8 cellular contexts compared by ENCODE assay signal in the genomic region with DNA sequence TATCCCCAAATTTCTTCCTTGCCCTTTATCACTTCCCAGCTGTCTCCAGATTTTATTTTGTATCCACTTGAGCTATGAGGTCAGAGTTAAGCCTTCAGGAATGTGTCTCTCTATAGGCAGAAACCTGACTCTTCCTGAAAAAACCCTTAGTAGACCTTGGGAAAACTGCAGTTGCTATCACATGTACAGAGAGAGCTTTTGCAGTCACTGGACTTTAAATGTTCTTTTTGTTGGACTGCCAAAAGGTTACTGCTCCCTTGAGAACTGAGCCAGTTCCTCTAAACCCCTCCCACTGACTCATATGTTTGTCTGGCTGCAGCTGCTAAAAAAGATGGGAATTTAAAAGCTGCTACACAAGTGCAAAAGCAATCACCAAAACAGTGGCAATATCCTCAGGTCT.
DNase-seq lines count a peak whose midpoint lies in the region; ATAC-seq lines count a peak whose summit lies in the region.

No MANE protein-coding gene starts in this region.

- H3K4me3 Mint-ChIP-seq in T-helper 2 cell treated with Interferon-gamma antibody and Interleukin-4, amounts not matched to agents 5 μg/mL and 100 μg/mL, for 36 hours = no peak overlapping the region

- H3K27me3 Mint-ChIP-seq in T-helper 2 cell treated with Interferon-gamma antibody and Interleukin-4, amounts not matched to agents 5 μg/mL and 100 μg/mL, for 36 hours (ENCODE audit: low read depth) = peaks cover 15% of the 10 kb centered on the region

- H3K4me1 Mint-ChIP-seq in T-helper 2 cell treated with Interferon-gamma antibody and Interleukin-4, amounts not matched to agents 5 μg/mL and 100 μg/mL, for 36 hours (ENCODE audit: low read depth) = peaks cover 3% of the 10 kb centered on the region

- no peak for ATAC-seq in HG03469 (IDR thresholded peaks at IDR 0.05; ENCODE audit: unreplicated experiment)

- no peak overlapping the region for H3K27ac Mint-ChIP-seq in T-helper 2 cell treated with Interferon-gamma antibody and Interleukin-4, amounts not matched to agents 5 μg/mL and 100 μg/mL, for 36 hours

- no peaks in the 10 kb centered on the region for H3K36me3 Mint-ChIP-seq in T-helper 2 cell treated with Interferon-gamma antibody and Interleukin-4, amounts not matched to agents 5 μg/mL and 100 μg/mL, for 36 hours (ENCODE audit: low read depth)

- H3K9me3 Mint-ChIP-seq in T-helper 2 cell treated with Interferon-gamma antibody and Interleukin-4, amounts not matched to agents 5 μg/mL and 100 μg/mL, for 36 hours = no peaks in the 10 kb centered on the region

- DNase-seq in NCI-H1105 treated with DMSO at 0.1 percent for 48 hours (lab: John Stamatoyannopoulos, UW) (peak; percentile 26), NCI-H1105 (lab: John Stamatoyannopoulos, UW) (no peak), amniotic stem cell (lab: John Stamatoyannopoulos, UW) (peak; percentile 88), inferior parietal cortex (ENCODE audit: extremely low spot score) (peak; percentile 78), stromal cell of bone marrow (ENCODE audit: low read depth) (peak; percentile 99)
- no peak for DNase-seq in T-helper 2 cell treated with Interferon-gamma antibody and Interleukin-4, amounts not matched to agents 5 μg/mL and 100 μg/mL, for 36 hours (ENCODE audit: low spot score)
- no peak for DNase-seq in stimulated activated CD4-positive, alpha-beta T cell treated with anti-CD3 and anti-CD28 coated beads, Interleukin-12 subunit alpha, Interleukin-12 subunit beta, amount 100 ng/mL, for 4 hours

Comparison
In these comparisons a context has a peak if more than half of its experiments do, and no peak if none do; other contexts are left out.
1. DNase-seq: peak in NCI-H1105 treated with DMSO at 0.1 percent for 48 hours (single experiment), amniotic stem cell (single experiment), inferior parietal cortex (single experiment) and stromal cell of bone marrow (single experiment); none in NCI-H1105 (single experiment), T-helper 2 cell treated with Interferon-gamma antibody and Interleukin-4, amounts not matched to agents 5 μg/mL and 100 μg/mL, for 36 hours (single experiment) and stimulated activated CD4-positive, alpha-beta T cell treated with anti-CD3 and anti-CD28 coated beads, Interleukin-12 subunit alpha, Interleukin-12 subunit beta, amount 100 ng/mL, for 4 hours (single experiment).